Comparison of ENCODE assay signal across 1 cellular context in the genomic region with DNA sequence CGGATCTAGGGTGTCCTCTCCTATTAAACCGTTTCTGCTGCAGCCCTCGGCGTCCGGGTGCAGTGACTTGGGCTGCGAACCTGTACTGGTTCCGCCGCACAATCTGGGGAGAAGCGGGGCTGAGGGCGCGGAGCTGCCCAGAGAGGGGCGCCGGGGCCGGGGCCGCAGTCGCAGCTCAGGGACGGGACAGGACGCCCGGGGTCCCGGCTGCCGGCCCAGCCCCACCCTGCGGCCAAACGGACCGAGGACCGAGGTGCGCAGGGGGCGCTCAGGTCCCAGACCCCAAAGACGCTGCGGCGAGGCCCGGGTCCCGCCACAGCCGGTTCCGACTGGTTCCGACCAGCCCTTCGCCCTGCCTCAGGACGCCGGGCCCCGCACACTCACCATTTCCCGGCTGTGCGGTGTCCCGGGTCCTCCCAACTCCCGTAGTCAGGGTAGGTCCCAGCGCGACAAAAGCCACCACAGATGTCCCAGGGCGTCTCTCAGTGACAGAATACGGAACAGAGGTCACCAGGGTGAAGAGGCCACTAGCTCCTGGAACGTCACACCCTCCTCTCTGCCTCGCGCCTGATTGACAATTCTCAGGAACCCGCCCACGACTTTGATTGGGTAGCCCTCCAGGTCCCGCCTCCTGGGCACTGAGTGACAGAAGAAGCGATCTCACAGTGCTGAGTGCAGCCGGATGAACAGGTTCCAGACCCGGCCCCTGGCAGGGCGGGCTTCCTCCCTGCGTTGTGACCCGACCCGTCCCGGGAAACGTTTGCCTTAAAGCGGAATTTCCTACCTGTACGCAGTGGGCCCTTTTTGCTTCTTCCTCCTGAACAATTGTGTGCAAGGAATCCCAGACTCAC.
TF ChIP-seq lines count a peak whose summit lies in the region.

TSS of gene ZNF44 (minus strand) at position 576 of the 851 bp plus-strand sequence. CDS start at position 387, 189 bp downstream.

TF ChIP-seq in HepG2, 621 proteins besides CTCF, POLR2A, EP300 and RAD21 (continued from another document and continues in another):
- peak; percentile 87; the same call in 1 of the 2 replicates for TF ChIP-seq ZBED4 (CRISPR knock-in tag; IDR thresholded peaks at IDR 0.05; ENCODE audit: borderline replicate concordance)
- no peak for TF ChIP-seq REXO4 (CRISPR knock-in tag; IDR thresholded peaks at IDR 0.05; ENCODE audit: borderline replicate concordance)
- TF ChIP-seq ATM (IDR thresholded peaks at IDR 0.05; ENCODE audit: borderline replicate concordance) = no peak
- peak; percentile 41 to 84; a peak in 3 of 4 replicates for TF ChIP-seq HMGXB4 (CRISPR knock-in tag; IDR thresholded peaks at IDR 0.05; ENCODE audit: borderline replicate concordance in 1 of 2, low read depth in 1 of 2)
- TF ChIP-seq NCOR1 (IDR thresholded peaks at IDR 0.05; ENCODE audit: borderline replicate concordance, low read length) = no peak
- peak; percentile 90 for TF ChIP-seq GABPB1 (CRISPR knock-in tag; IDR thresholded peaks at IDR 0.05)
- no peak for TF ChIP-seq TERF1 (CRISPR knock-in tag; IDR thresholded peaks at IDR 0.05)
- TF ChIP-seq TOE1 (CRISPR knock-in tag; IDR thresholded peaks at IDR 0.05) = no peak
- peak; percentile 73 for TF ChIP-seq PHF20 (CRISPR knock-in tag; IDR thresholded peaks at IDR 0.05)
- TF ChIP-seq SATB2 (CRISPR knock-in tag; IDR thresholded peaks at IDR 0.05) = no peak
- TF ChIP-seq MIXL1 (CRISPR knock-in tag; IDR thresholded peaks at IDR 0.05) = no peak
- TF ChIP-seq ZNF530 (CRISPR knock-in tag; IDR thresholded peaks at IDR 0.05; ENCODE audit: low read depth) = no peak
- peak; percentile 73 for TF ChIP-seq ZNF350 (CRISPR knock-in tag; IDR thresholded peaks at IDR 0.05; ENCODE audit: borderline replicate concordance, low read depth)
- no peak for TF ChIP-seq ZNF784 (CRISPR knock-in tag; IDR thresholded peaks at IDR 0.05; ENCODE audit: borderline replicate concordance)
- no peak for TF ChIP-seq CENPX (CRISPR knock-in tag; IDR thresholded peaks at IDR 0.05)
- no peak for TF ChIP-seq ZFP82 (CRISPR knock-in tag; IDR thresholded peaks at IDR 0.05; ENCODE audit: borderline replicate concordance)
- no peak for TF ChIP-seq RELA (CRISPR knock-in tag; IDR thresholded peaks at IDR 0.05)
- TF ChIP-seq ZZZ3 (CRISPR knock-in tag; IDR thresholded peaks at IDR 0.05; ENCODE audit: borderline replicate concordance) = no peak
- TF ChIP-seq ZSCAN22 (CRISPR knock-in tag; IDR thresholded peaks at IDR 0.05) = no peak
- 0 out of 2 replicates have a peak, but pooled peaks have one; percentile 21 for TF ChIP-seq LBX2 (CRISPR knock-in tag; IDR thresholded peaks at IDR 0.05; ENCODE audit: borderline replicate concordance)
- no peak for TF ChIP-seq CBX5 (CRISPR knock-in tag; IDR thresholded peaks at IDR 0.05; ENCODE audit: borderline replicate concordance)
- no peak for TF ChIP-seq NCOA5 (CRISPR knock-in tag; IDR thresholded peaks at IDR 0.05)
- TF ChIP-seq, protein P1, sequence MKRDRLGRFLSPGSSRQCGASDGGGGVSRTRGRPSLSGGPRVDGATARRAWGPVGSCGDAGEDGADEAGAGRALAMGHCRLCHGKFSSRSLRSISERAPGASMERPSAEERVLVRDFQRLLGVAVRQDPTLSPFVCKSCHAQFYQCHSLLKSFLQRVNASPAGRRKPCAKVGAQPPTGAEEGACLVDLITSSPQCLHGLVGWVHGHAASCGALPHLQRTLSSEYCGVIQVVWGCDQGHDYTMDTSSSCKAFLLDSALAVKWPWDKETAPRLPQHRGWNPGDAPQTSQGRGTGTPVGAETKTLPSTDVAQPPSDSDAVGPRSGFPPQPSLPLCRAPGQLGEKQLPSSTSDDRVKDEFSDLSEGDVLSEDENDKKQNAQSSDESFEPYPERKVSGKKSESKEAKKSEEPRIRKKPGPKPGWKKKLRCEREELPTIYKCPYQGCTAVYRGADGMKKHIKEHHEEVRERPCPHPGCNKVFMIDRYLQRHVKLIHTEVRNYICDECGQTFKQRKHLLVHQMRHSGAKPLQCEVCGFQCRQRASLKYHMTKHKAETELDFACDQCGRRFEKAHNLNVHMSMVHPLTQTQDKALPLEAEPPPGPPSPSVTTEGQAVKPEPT (CRISPR knock-in tag; IDR thresholded peaks at IDR 0.05; ENCODE audit: low read depth) = no peak
- TF ChIP-seq, protein P2, sequence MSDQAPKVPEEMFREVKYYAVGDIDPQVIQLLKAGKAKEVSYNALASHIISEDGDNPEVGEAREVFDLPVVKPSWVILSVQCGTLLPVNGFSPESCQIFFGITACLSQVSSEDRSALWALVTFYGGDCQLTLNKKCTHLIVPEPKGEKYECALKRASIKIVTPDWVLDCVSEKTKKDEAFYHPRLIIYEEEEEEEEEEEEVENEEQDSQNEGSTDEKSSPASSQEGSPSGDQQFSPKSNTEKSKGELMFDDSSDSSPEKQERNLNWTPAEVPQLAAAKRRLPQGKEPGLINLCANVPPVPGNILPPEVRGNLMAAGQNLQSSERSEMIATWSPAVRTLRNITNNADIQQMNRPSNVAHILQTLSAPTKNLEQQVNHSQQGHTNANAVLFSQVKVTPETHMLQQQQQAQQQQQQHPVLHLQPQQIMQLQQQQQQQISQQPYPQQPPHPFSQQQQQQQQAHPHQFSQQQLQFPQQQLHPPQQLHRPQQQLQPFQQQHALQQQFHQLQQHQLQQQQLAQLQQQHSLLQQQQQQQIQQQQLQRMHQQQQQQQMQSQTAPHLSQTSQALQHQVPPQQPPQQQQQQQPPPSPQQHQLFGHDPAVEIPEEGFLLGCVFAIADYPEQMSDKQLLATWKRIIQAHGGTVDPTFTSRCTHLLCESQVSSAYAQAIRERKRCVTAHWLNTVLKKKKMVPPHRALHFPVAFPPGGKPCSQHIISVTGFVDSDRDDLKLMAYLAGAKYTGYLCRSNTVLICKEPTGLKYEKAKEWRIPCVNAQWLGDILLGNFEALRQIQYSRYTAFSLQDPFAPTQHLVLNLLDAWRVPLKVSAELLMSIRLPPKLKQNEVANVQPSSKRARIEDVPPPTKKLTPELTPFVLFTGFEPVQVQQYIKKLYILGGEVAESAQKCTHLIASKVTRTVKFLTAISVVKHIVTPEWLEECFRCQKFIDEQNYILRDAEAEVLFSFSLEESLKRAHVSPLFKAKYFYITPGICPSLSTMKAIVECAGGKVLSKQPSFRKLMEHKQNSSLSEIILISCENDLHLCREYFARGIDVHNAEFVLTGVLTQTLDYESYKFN (CRISPR knock-in tag; conservative IDR thresholded peaks at IDR 0.05) = peak; percentile 44; the same call in 1 of the 2 replicates
- peak in 1 of 2 experiments; percentile 37; a peak in 1 of 4 replicates for TF ChIP-seq MAFK (conservative IDR thresholded peaks at IDR 0.05 in 1 of 2, IDR thresholded peaks at IDR 0.05 in 1 of 2; ENCODE audit: low read length in 2 of 2)
- no peak for TF ChIP-seq RORA (CRISPR knock-in tag; IDR thresholded peaks at IDR 0.05)
- TF ChIP-seq JUNB (CRISPR knock-in tag; IDR thresholded peaks at IDR 0.05; ENCODE audit: borderline replicate concordance) = no peak
- no peak for TF ChIP-seq ZNF33B (CRISPR knock-in tag; IDR thresholded peaks at IDR 0.05)
- no peak for TF ChIP-seq ZC3H13 (CRISPR knock-in tag; IDR thresholded peaks at IDR 0.05)
- TF ChIP-seq FOXK2 (IDR thresholded peaks at IDR 0.05) = no peak
- no peak for TF ChIP-seq ZNF253 (CRISPR knock-in tag; IDR thresholded peaks at IDR 0.05; ENCODE audit: borderline replicate concordance)
- TF ChIP-seq NFAT5 (CRISPR knock-in tag; IDR thresholded peaks at IDR 0.05) = no peak
